Comparison of ENCODE assay signal across 1 cellular context in genomic region chr21:32727728-32728454, GRCh38.
TF ChIP-seq lines count a peak whose summit lies in the region.

Gene SYNJ1, minus strand, starts transcription at chr21:32728013. Its CDS starts 1,118 bp downstream, at chr21:32726895.

TF ChIP-seq in HepG2, 621 proteins besides CTCF, POLR2A, EP300 and RAD21 (continued from another document and continues in another):
- TF ChIP-seq AKNA (CRISPR knock-in tag; IDR thresholded peaks at IDR 0.05; ENCODE audit: borderline replicate concordance): no peak
- TF ChIP-seq ZNF761 (CRISPR knock-in tag; conservative IDR thresholded peaks at IDR 0.05): no peak
- TF ChIP-seq ZNF383 (CRISPR knock-in tag; IDR thresholded peaks at IDR 0.05; ENCODE audit: borderline replicate concordance): no peak
- peak; percentile 91 for TF ChIP-seq MXD4 (CRISPR knock-in tag; IDR thresholded peaks at IDR 0.05)
- peak; percentile 84 for TF ChIP-seq ZNF350 (CRISPR knock-in tag; IDR thresholded peaks at IDR 0.05; ENCODE audit: borderline replicate concordance, low read depth)
- no peak; the same call in 1 of the 2 replicates for TF ChIP-seq ETV6 (CRISPR knock-in tag; conservative IDR thresholded peaks at IDR 0.05)
- peak; percentile 72; the same call in 1 of the 2 replicates for TF ChIP-seq KLF11 (CRISPR knock-in tag; IDR thresholded peaks at IDR 0.05)
- TF ChIP-seq ZNF75D (CRISPR knock-in tag; IDR thresholded peaks at IDR 0.05; ENCODE audit: borderline replicate concordance): peak; percentile 87; the same call in 1 of the 2 replicates
- peak; percentile 99 for TF ChIP-seq SIN3A (IDR thresholded peaks at IDR 0.05; ENCODE audit: borderline replicate concordance, low read depth, low read length)
- no peak for TF ChIP-seq SCMH1 (CRISPR knock-in tag; IDR thresholded peaks at IDR 0.05; ENCODE audit: borderline replicate concordance)
- TF ChIP-seq GMEB1 (CRISPR knock-in tag; IDR thresholded peaks at IDR 0.05; ENCODE audit: borderline replicate concordance): peak; percentile 79
- no peak for TF ChIP-seq ZBTB4 (CRISPR knock-in tag; IDR thresholded peaks at IDR 0.05; ENCODE audit: borderline replicate concordance)
- TF ChIP-seq STAT6 (CRISPR knock-in tag; IDR thresholded peaks at IDR 0.05; ENCODE audit: borderline replicate concordance): 0 out of 2 replicates have a peak, but pooled peaks have one; percentile 63
- TF ChIP-seq ZNF768 (CRISPR knock-in tag; IDR thresholded peaks at IDR 0.05): peak; percentile 48; the same call in 1 of the 2 replicates
- TF ChIP-seq TSC22D2 (CRISPR knock-in tag; IDR thresholded peaks at IDR 0.05; ENCODE audit: borderline replicate concordance): peak; percentile 89
- TF ChIP-seq HDAC1 (CRISPR knock-in tag; IDR thresholded peaks at IDR 0.05): peak; percentile 97
- TF ChIP-seq EEA1 (CRISPR knock-in tag; IDR thresholded peaks at IDR 0.05; ENCODE audit: borderline replicate concordance): peak; percentile 86
- no peak for TF ChIP-seq ZNF3 (CRISPR knock-in tag; IDR thresholded peaks at IDR 0.05)
- TF ChIP-seq HHEX (CRISPR knock-in tag; IDR thresholded peaks at IDR 0.05): no peak
- TF ChIP-seq ZBTB49 (CRISPR knock-in tag; IDR thresholded peaks at IDR 0.05; ENCODE audit: borderline replicate concordance): no peak
- TF ChIP-seq SSRP1 (CRISPR knock-in tag; IDR thresholded peaks at IDR 0.05): no peak
- peak; percentile 54 for TF ChIP-seq ATF7-NPFF (CRISPR knock-in tag; IDR thresholded peaks at IDR 0.05; ENCODE audit: low read depth)
- TF ChIP-seq MIER3 (CRISPR knock-in tag; IDR thresholded peaks at IDR 0.05; ENCODE audit: borderline replicate concordance): no peak
- peak; percentile 61; the same call in 1 of the 2 replicates for TF ChIP-seq MAX (IDR thresholded peaks at IDR 0.05)
- no peak for TF ChIP-seq CCAR2 (optimal IDR thresholded peaks at IDR 0.05; ENCODE audit: low read depth, low read length)
- TF ChIP-seq BCL3 (CRISPR knock-in tag; IDR thresholded peaks at IDR 0.05): peak; percentile 80
- peak; percentile 97 for TF ChIP-seq ELF1 (CRISPR knock-in tag; IDR thresholded peaks at IDR 0.05)
- TF ChIP-seq RBAK (CRISPR knock-in tag; IDR thresholded peaks at IDR 0.05): no peak; the same call in 1 of the 2 replicates
- peak; percentile 49; the same call in 1 of the 2 replicates for TF ChIP-seq ZNF143 (CRISPR knock-in tag; IDR thresholded peaks at IDR 0.05)
- TF ChIP-seq TBX3 (IDR thresholded peaks at IDR 0.05; ENCODE audit: borderline replicate concordance): no peak
- TF ChIP-seq RNF2 (conservative IDR thresholded peaks at IDR 0.05; ENCODE audit: low read depth): no peak
- TF ChIP-seq GLI4 (CRISPR knock-in tag; IDR thresholded peaks at IDR 0.05; ENCODE audit: borderline replicate concordance): no peak
- TF ChIP-seq SRF (IDR thresholded peaks at IDR 0.05; ENCODE audit: low read depth, low read length): no peak
- peak; percentile 25; the same call in 1 of the 2 replicates for TF ChIP-seq MTA1 (CRISPR knock-in tag; IDR thresholded peaks at IDR 0.05; ENCODE audit: borderline replicate concordance)
- no peak for TF ChIP-seq ARID3A (IDR thresholded peaks at IDR 0.05; ENCODE audit: low read depth, low read length)
- TF ChIP-seq ZSCAN22 (CRISPR knock-in tag; IDR thresholded peaks at IDR 0.05): peak; percentile 45; the same call in 1 of the 2 replicates
- TF ChIP-seq MAFG (CRISPR knock-in tag; IDR thresholded peaks at IDR 0.05): no peak
- 0 out of 2 replicates have a peak, but pooled peaks have one; percentile 83 for TF ChIP-seq NKX3-1 (CRISPR knock-in tag; IDR thresholded peaks at IDR 0.05)
- peak; percentile 84 for TF ChIP-seq ZNF160 (CRISPR knock-in tag; IDR thresholded peaks at IDR 0.05)
- no peak; the same call in 1 of the 2 replicates for TF ChIP-seq TEAD2 (CRISPR knock-in tag; IDR thresholded peaks at IDR 0.05)
- peak; percentile 88 for TF ChIP-seq SPEN (CRISPR knock-in tag; IDR thresholded peaks at IDR 0.05; ENCODE audit: low read depth)
- TF ChIP-seq GATAD2A (CRISPR knock-in tag; IDR thresholded peaks at IDR 0.05): no peak; the same call in none of the 2 replicates
- TF ChIP-seq ZBTB46 (CRISPR knock-in tag; IDR thresholded peaks at IDR 0.05; ENCODE audit: borderline replicate concordance): no peak
